In the genomic region with DNA sequence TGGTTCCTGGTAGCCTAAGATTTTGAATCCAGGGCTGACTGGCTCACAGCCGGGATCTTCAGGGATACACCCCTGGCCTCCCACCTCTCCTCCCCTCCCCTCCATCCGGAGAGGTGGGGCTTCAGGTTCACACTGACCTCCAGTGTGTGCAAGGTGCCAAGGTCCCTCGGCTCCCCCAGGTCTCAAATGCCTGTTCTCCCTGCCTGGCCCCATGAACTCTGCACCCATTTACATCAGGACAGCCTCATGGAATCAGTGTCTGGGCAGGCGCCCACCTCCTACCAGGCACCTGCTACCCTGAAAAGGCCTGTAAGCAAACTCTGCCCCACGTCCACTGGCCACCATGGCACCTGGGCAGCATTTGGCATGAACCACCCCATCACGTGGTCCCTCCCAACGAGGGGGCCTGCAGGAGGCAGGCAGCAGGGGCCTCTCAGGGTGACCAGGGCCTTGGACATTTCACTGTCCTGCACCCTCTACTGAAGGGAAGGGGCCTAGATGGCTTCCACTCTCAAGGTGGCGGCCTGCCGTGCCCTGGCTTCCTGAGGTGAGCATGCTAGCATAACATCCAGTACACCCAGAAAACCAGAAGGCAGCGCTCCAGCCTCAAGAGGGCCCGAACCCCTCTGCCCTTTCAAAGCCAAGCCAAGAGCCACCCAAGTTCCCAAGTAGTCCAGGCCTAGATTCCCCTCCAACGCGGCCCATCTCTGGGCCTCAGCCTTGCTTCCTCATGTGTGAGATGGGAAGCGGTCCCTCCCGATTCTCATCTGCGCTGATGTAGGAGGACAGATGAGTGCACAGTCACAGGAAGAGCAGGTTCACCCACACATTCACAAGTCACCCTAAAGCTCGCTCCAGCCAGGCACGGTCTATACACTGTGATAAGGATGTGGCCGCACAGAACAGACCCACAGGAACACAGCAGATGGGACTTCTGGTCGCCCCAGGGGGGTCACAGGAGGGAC, we compare ENCODE assay signal across 16 cellular contexts. TPM values are rescaled to one million over a fixed set of nuclear protein-coding genes. Genes with fewer than 3 reads are reported as not detected.
DNase-seq lines count a peak whose midpoint lies in the region; ATAC-seq and TF ChIP-seq lines count a peak whose summit lies in the region.
"Had no signal": no experiment of that assay in that cellular context is flagged by ENCODE, and none has a peak within 500 bp of the region (broad histone marks: within the 10 kb centered on the region; RNA-seq: fewer than 3 reads in every experiment).

No MANE protein-coding gene starts in this region.

- peaks cover 5% of the 10 kb centered on the region for H3K4me1 Mint-ChIP-seq in activated naive CD8-positive, alpha-beta T cell treated with anti-CD3 and anti-CD28 coated beads for 36 hours
- H3K4me1 Mint-ChIP-seq: activated CD8-positive, alpha-beta memory T cell treated with anti-CD3 and anti-CD28 coated beads, Interleukin-2, amount 10 ng/mL, durations not matched to agents 7 days and 5 days had no signal

- no peak for ATAC-seq in PC-3
- ATAC-seq: activated CD8-positive, alpha-beta memory T cell treated with anti-CD3 and anti-CD28 coated beads, Interleukin-2, amount 10 ng/mL, durations not matched to agents 7 days and 5 days; T-cell; upper lobe of right lung had no signal

- H3K79me2 ChIP-seq in PC-3 (ENCODE audit: low read length) (peaks cover 96% of the 10 kb centered on the region), osteoblast (ENCODE audit: insufficient read depth, low read length) (peaks cover 4% of the 10 kb centered on the region)

- BruUV-seq in PC-3 (replicated peaks; lab: Mats Ljungman, UMichigan): no TSS peak

- H3F3A ChIP-seq in PC-3 (ENCODE audit: low read length, unreplicated experiment): no peaks in the 10 kb centered on the region

- H4K20me1 ChIP-seq in PC-3 (ENCODE audit: low read length) (peaks cover 8% of the 10 kb centered on the region), osteoblast (ENCODE audit: insufficient read depth, low read length) (peaks cover 57% of the 10 kb centered on the region)

- H3K4me3 ChIP-seq in PC-3 (ENCODE audit: low read length): peak overlapping the region; percentile 49; the same call in 1 of the 2 replicates
- no peak overlapping the region for H3K4me3 ChIP-seq in esophagus (ENCODE audit: low read depth in 1 of 2, low read length in 2 of 2)
- H3K4me3 ChIP-seq in osteoblast (ENCODE audit: insufficient read depth, low read length): no peak overlapping the region
- H3K4me3 ChIP-seq: upper lobe of right lung had no signal

- 76 to 82% methylated on average over 20 of the region's 20 CpGs for WGBS in esophagus, 2 donors

- H3K9me3 ChIP-seq in PC-3 (ENCODE audit: low read length): no peaks in the 10 kb centered on the region
- no peaks in the 10 kb centered on the region for H3K9me3 ChIP-seq in esophagus (ENCODE audit: control insufficient read depth in 2 of 2, insufficient read depth in 1 of 2, low read depth in 1 of 2, low read length in 1 of 2)
- no peaks in the 10 kb centered on the region for H3K9me3 ChIP-seq in osteoblast (ENCODE audit: low read depth, low read length)
- H3K9me3 ChIP-seq: upper lobe of right lung had no signal

- H3K27me3 ChIP-seq in PC-3 (ENCODE audit: low read length) (no peaks in the 10 kb centered on the region), esophagus (ENCODE audit: control insufficient read depth in 1 of 2, insufficient read depth in 2 of 2, low read length in 2 of 2) (no peaks in the 10 kb centered on the region), osteoblast (ENCODE audit: insufficient read depth, low read length) (no peaks in the 10 kb centered on the region)
- H3K27me3 ChIP-seq: upper lobe of right lung had no signal

- H3K27me3 Mint-ChIP-seq in activated naive CD8-positive, alpha-beta T cell treated with anti-CD3 and anti-CD28 coated beads for 36 hours: no peaks in the 10 kb centered on the region
- H3K27me3 Mint-ChIP-seq: activated CD8-positive, alpha-beta memory T cell treated with anti-CD3 and anti-CD28 coated beads, Interleukin-2, amount 10 ng/mL, durations not matched to agents 7 days and 5 days; T-cell had no signal

- H3K36me3 ChIP-seq in PC-3 (ENCODE audit: low read depth, low read length): no peaks in the 10 kb centered on the region
- H3K36me3 ChIP-seq in esophagus (ENCODE audit: control insufficient read depth in 2 of 2, insufficient read depth in 2 of 2, low read length in 1 of 2): peaks cover 0 to 2% of the 10 kb centered on the region in 2 donors
- no peaks in the 10 kb centered on the region for H3K36me3 ChIP-seq in osteoblast (ENCODE audit: insufficient read depth, low read length)
- H3K36me3 ChIP-seq: upper lobe of right lung had no signal

- H3K36me3 Mint-ChIP-seq in activated naive CD8-positive, alpha-beta T cell treated with anti-CD3 and anti-CD28 coated beads for 36 hours: no peaks in the 10 kb centered on the region
- H3K36me3 Mint-ChIP-seq: activated CD8-positive, alpha-beta memory T cell treated with anti-CD3 and anti-CD28 coated beads, Interleukin-2, amount 10 ng/mL, durations not matched to agents 7 days and 5 days; T-cell had no signal

- H3K9me3 Mint-ChIP-seq in activated naive CD8-positive, alpha-beta T cell treated with anti-CD3 and anti-CD28 coated beads for 36 hours: no peaks in the 10 kb centered on the region
- H3K9me3 Mint-ChIP-seq: T-cell had no signal

- CTCF ChIA-PET in PC-3 (lab: Charles Lee): interaction anchor here (0.6 kb wide), 1 partner anchor 39 kb away, joined by 4 read pairs; no protein-coding TSS in a partner anchor

- H3K4me1 ChIP-seq in PC-3 (ENCODE audit: insufficient read depth, low read length) (peaks cover 62% of the 10 kb centered on the region), esophagus (ENCODE audit: control insufficient read depth in 2 of 2, insufficient read depth in 2 of 2, low read length in 1 of 2) (peaks cover 17 to 58% of the 10 kb centered on the region in 2 donors), osteoblast (ENCODE audit: insufficient read depth, low read length) (peaks cover 3% of the 10 kb centered on the region)

- DNase-seq in PC-3: no peak
- DNase-seq in osteoblast (ENCODE audit: insufficient read length, low spot score, missing footprints): peak; percentile 85
- DNase-seq in AG20443 (ENCODE audit: low spot score): no peak
- no peak for DNase-seq in NCI-H1417 treated with DMSO at 0.1 percent for 48 hours (lab: John Stamatoyannopoulos, UW)
- no peak for DNase-seq in activated naive CD8-positive, alpha-beta T cell treated with anti-CD3 and anti-CD28 coated beads for 36 hours
- no peak for DNase-seq in NCI-H2081 treated with DMSO at 0.1 percent for 48 hours (lab: John Stamatoyannopoulos, UW)
- DNase-seq: activated CD8-positive, alpha-beta memory T cell treated with anti-CD3 and anti-CD28 coated beads, Interleukin-2, amount 10 ng/mL, durations not matched to agents 7 days and 5 days; activated effector memory CD4-positive, alpha-beta T cell treated with anti-CD3 and anti-CD28 coated beads, Interleukin-2, amount 50 U/mL, for 16 hours; islet precursor cell; KBM-7; NCI-H1092; NCI-H2171; T-cell; upper lobe of right lung had no signal

- H3K9ac ChIP-seq in PC-3 (ENCODE audit: low read length): no peak overlapping the region

- no peaks in the 10 kb centered on the region for H3K9me2 ChIP-seq in PC-3 (replicated peaks; ENCODE audit: low read length)

- TF ChIP-seq CTCF in 22Rv1 (IDR thresholded peaks at IDR 0.05) (no peak), PC-3 (conservative IDR thresholded peaks at IDR 0.05; ENCODE audit: low read depth, low read length) (no peak), osteoblast (IDR thresholded peaks at IDR 0.05; ENCODE audit: extremely low read depth, low read depth, low read length) (no peak)

- intact Hi-C loops in PC-3 (cut with micrococcal nuclease): no loop called here

- POLR2A ChIA-PET in PC-3 (lab: Charles Lee; ENCODE audit: unreplicated experiment): no interaction called here

- H2AFZ ChIP-seq in PC-3 (ENCODE audit: low read length): no peak overlapping the region
- H2AFZ ChIP-seq in osteoblast (ENCODE audit: low read length): no peak overlapping the region

- peak overlapping the region; percentile 35 for H3K27ac ChIP-seq in 22Rv1
- peak overlapping the region; percentile 29 for H3K27ac ChIP-seq in PC-3 (ENCODE audit: low read length)
- H3K27ac ChIP-seq in esophagus (ENCODE audit: low read depth in 2 of 2, low read length in 1 of 2): peak overlapping the region; percentile 66 to 84
- H3K27ac ChIP-seq in osteoblast (ENCODE audit: low read depth, low read length): no peak overlapping the region
- H3K27ac ChIP-seq: upper lobe of right lung had no signal

- H3K27ac Mint-ChIP-seq in activated naive CD8-positive, alpha-beta T cell treated with anti-CD3 and anti-CD28 coated beads for 36 hours: no peak overlapping the region
- H3K27ac Mint-ChIP-seq: activated CD8-positive, alpha-beta memory T cell treated with anti-CD3 and anti-CD28 coated beads, Interleukin-2, amount 10 ng/mL, durations not matched to agents 7 days and 5 days; T-cell had no signal

- H3K4me2 ChIP-seq in PC-3 (ENCODE audit: low read length) (peak overlapping the region; percentile 83), osteoblast (ENCODE audit: insufficient read depth, low read length) (peak overlapping the region; percentile 57)

- H3K4me3 Mint-ChIP-seq in activated naive CD8-positive, alpha-beta T cell treated with anti-CD3 and anti-CD28 coated beads for 36 hours: no peak overlapping the region
- H3K4me3 Mint-ChIP-seq: activated CD8-positive, alpha-beta memory T cell treated with anti-CD3 and anti-CD28 coated beads, Interleukin-2, amount 10 ng/mL, durations not matched to agents 7 days and 5 days; T-cell had no signal

RNA-seq across cellular contexts. Expression of a gene that starts 37.3 kb away (rescaled TPM):
- total RNA-seq in PC-3 (2014; rRNA removed) (36.4 and 44.6 TPM in 2 replicates), osteoblast (3.2 and 3.6 TPM in 2 replicates)
- 10 to 100 TPM; 30.1 to 51.0 TPM for polyA plus RNA-seq in esophagus
- 1 to 10 TPM; 6.3 to 8.9 TPM for total RNA-seq in activated naive CD8-positive, alpha-beta T cell treated with anti-CD3 and anti-CD28 coated beads for 36 hours
